8 cellular contexts compared by ENCODE assay signal in the genomic region with DNA sequence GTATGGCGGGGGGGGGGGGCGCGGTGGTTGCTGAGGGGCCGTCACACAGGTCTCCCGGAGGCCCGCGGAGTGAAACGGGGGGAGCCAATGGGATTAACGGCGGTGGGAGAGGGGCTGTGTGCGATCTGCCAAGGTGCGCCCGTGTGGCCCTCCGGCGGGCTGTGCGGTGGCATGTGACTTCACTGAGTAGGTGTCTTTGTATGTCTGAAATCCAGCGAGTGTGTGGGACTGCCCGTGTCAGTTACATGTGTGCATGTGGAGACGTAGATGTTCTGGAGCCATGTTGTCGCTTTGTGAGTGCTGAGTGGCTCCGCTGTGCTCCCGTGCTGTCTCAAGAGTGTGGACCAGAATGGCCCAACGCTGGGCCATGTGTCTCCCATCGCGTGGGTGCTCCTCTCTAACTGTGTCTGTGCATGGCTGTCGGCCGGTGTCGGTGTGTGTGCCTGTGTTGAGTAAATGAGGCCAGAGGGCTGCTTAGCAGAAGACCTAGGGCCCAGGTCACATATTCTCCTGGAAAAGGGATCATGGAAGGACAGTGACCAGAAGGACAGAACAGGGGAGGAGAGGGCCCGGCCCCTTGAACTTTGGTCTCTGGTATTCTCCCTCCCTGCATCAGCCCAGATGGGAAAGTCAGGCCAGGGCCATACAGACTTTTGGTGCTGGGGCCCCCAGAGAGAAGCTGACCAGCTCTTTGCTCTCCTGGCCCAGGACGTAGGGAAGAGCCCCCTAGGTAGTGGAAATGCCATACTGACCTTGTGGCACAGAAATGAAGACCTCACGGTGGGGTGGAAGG. TPM values are rescaled to one million over a fixed set of nuclear protein-coding genes. Genes with fewer than 3 reads are reported as not detected.
DNase-seq lines count a peak whose midpoint lies in the region; ATAC-seq and TF ChIP-seq lines count a peak whose summit lies in the region.

No MANE protein-coding gene starts in this region.

- H3K4me3 Mint-ChIP-seq in T-helper 17 cell = peak overlapping the region; percentile 95

- peak; percentile 11 for DNase-seq in NCI-H1092 treated with DMSO at 0.1 percent for 48 hours (lab: John Stamatoyannopoulos, UW)
- no peak for DNase-seq in NCI-H1092 (lab: John Stamatoyannopoulos, UW)
- DNase-seq in T-helper 17 cell = no peak
- DNase-seq in foreskin fibroblast = peak in 1 of 2 donors; percentile 62
- peak; percentile 75 for DNase-seq in posterior vena cava (ENCODE audit: low spot score)
- no peak for DNase-seq in iPS-NIHi11 (ENCODE audit: low spot score)

- peak overlapping the region; percentile 89 to 91 for H3K4me3 ChIP-seq in foreskin fibroblast (ENCODE audit: low read depth in 1 of 2, low read length in 2 of 2)

- peaks cover 41% of the 10 kb centered on the region for H3K4me1 Mint-ChIP-seq in T-helper 17 cell

- peak overlapping the region; percentile 72 for H3K27ac Mint-ChIP-seq in T-helper 17 cell

- intact Hi-C loops in posterior vena cava (cut with DNase I) = no loop called here

- ATAC-seq in T-helper 17 cell (no peak), HG02884 (IDR thresholded peaks at IDR 0.05; ENCODE audit: unreplicated experiment) (no peak), GM18907 (IDR thresholded peaks at IDR 0.05; ENCODE audit: unreplicated experiment) (no peak)

- TF ChIP-seq CTCF in foreskin fibroblast (IDR thresholded peaks at IDR 0.05; ENCODE audit: low read depth, low read length) = no peak

- H3K9me3 ChIP-seq in T-helper 17 cell (ENCODE audit: control insufficient read depth, low read length, poor library complexity, severe bottlenecking) = no peaks in the 10 kb centered on the region

- peaks cover 12% of the 10 kb centered on the region for H3K36me3 Mint-ChIP-seq in T-helper 17 cell (ENCODE audit: low read depth)

- H3K27me3 Mint-ChIP-seq in T-helper 17 cell = peaks cover 54% of the 10 kb centered on the region

RNA-seq across cellular contexts. Expression of gene PTMS, which starts 1.6 kb away (rescaled TPM):
- total RNA-seq in T-helper 17 cell (10 to 100 TPM in 1 of 2 donors, 1 to 10 TPM in 1; 7.0 to 12.0 TPM), posterior vena cava (100 to 1,000 TPM; 373 to 398 TPM)

RNA-seq across cellular contexts. Expression of gene LAG3, which starts 4.5 kb away (rescaled TPM):
- 1 to 10 TPM; 3.8 to 4.6 TPM for total RNA-seq in T-helper 17 cell
- 1 to 10 TPM in 1 of 2 donors, under 1 TPM in 1; 0.57 to 1.2 TPM for total RNA-seq in posterior vena cava

RNA-seq across cellular contexts. Expression of gene MLF2, which starts 14.8 kb away (rescaled TPM):
- total RNA-seq in T-helper 17 cell = 100 to 1,000 TPM; 104 to 108 TPM
- total RNA-seq in posterior vena cava = 100 to 1,000 TPM; 106 to 145 TPM

RNA-seq across cellular contexts. Expression of gene CD4, which starts 21.5 kb away (rescaled TPM):
- 100 to 1,000 TPM; 187 to 205 TPM for total RNA-seq in T-helper 17 cell
- 10 to 100 TPM; 12.9 to 36.0 TPM for total RNA-seq in posterior vena cava

RNA-seq across cellular contexts. Expression of gene COPS7A, which starts 43.9 kb away (rescaled TPM):
- 10 to 100 TPM; 13.9 to 17.9 TPM for total RNA-seq in T-helper 17 cell
- 10 to 100 TPM; 46.0 to 54.5 TPM for total RNA-seq in posterior vena cava

Comparison
In these comparisons a context has a peak if more than half of its experiments do, and no peak if none do; other contexts are left out.
1. DNase-seq: peak in NCI-H1092 treated with DMSO at 0.1 percent for 48 hours (single experiment) and posterior vena cava (single experiment); none in NCI-H1092 (single experiment), T-helper 17 cell (0 of 3) and iPS-NIHi11 (single experiment).
2. RNA of gene PTMS, which starts 1.6 kb away (total RNA-seq): 373 to 398 TPM in posterior vena cava; 7.0 to 12.0 TPM in T-helper 17 cell; every median in the first group is over 10 times any median in the second.